ENCODE assay signal across 9 cellular contexts in genomic region chr1:27634982-27635362, GRCh38. TPM values are rescaled to one million over a fixed set of nuclear protein-coding genes. Genes with fewer than 3 reads are reported as not detected.
DNase-seq lines count a peak whose midpoint lies in the region; ATAC-seq, FAIRE-seq and TF ChIP-seq lines count a peak whose summit lies in the region.
"Had no signal": no experiment of that assay in that cellular context is flagged by ENCODE, and none has a peak within 500 bp of the region (broad histone marks: within the 10 kb centered on the region; RNA-seq: fewer than 3 reads in every experiment).

FGR (minus strand) TSS chr1:27635185; CDS start chr1:27623916, 11,269 bp downstream.

- H3K36me3 ChIP-seq in liver (ENCODE audit: control insufficient read depth in 4 of 4, insufficient read depth in 3 of 4, low read depth in 1 of 4, low read length in 3 of 4) (no peaks in the 10 kb centered on the region), HepG2 (replicated peaks in 1 of 2; ENCODE audit: control insufficient read depth in 1 of 2, insufficient read depth in 2 of 2, low read length in 2 of 2) (no peaks in the 10 kb centered on the region), mucosa of stomach (ENCODE audit: control insufficient read depth, insufficient read depth, low read length) (no peaks in the 10 kb centered on the region), aorta (ENCODE audit: control insufficient read depth in 1 of 2, insufficient read depth in 2 of 2, low read length in 1 of 2) (no peaks in the 10 kb centered on the region)

- no TSS peak for BruUV-seq in HepG2 (replicated peaks; lab: Mats Ljungman, UMichigan)

- ATAC-seq in HepG2 (no peak), aorta (ENCODE audit: low FRiP score) (peak; percentile 13), HG03280 (IDR thresholded peaks at IDR 0.05; ENCODE audit: unreplicated experiment) (no peak), HG03045 (IDR thresholded peaks at IDR 0.05; ENCODE audit: unreplicated experiment) (no peak)
- no peak for ATAC-seq in effector memory CD8-positive, alpha-beta T cell (replicated peaks)

- TF ChIP-seq POLR2A in HepG2 (IDR thresholded peaks at IDR 0.05; ENCODE audit: insufficient read depth in 1 of 2, low read depth in 2 of 2, low read length in 2 of 2): no peak

- H4K20me1 ChIP-seq in HepG2 (ENCODE audit: insufficient read depth, low read length): no peaks in the 10 kb centered on the region

- CTCF ChIA-PET in HepG2 (lab: Yijun Ruan, JAX; ENCODE audit: low intra/inter-chr PET ratio, low total read pairs): no interaction called here

- H2AFZ ChIP-seq in HepG2 (ENCODE audit: low read length): no peak within 1 kb of the TSS

- no peak for DNase-seq in HepG2 (ENCODE audit: low spot score)
- no peak for DNase-seq in effector memory CD8-positive, alpha-beta T cell
- no peak for DNase-seq in aorta
- no peak for DNase-seq in NCI-H510A (lab: John Stamatoyannopoulos, UW)
- DNase-seq: NCI-H2227 treated with DMSO at 0.1 percent for 48 hours had no signal

- no peak for TF ChIP-seq RAD21 in liver (IDR thresholded peaks at IDR 0.05)
- TF ChIP-seq RAD21 in HepG2 (CRISPR knock-in tag; IDR thresholded peaks at IDR 0.05): no peak

- peak within 1 kb of the TSS; percentile 87 to 95 for H3K27ac Mint-ChIP-seq in effector memory CD8-positive, alpha-beta T cell

- no peaks in the 10 kb centered on the region for H3K27me3 Mint-ChIP-seq in effector memory CD8-positive, alpha-beta T cell

- no peak within 1 kb of the TSS for H3K4me2 ChIP-seq in HepG2 (ENCODE audit: low read depth, low read length)

- peaks cover 21% of the 10 kb centered on the region for H3K36me3 Mint-ChIP-seq in effector memory CD8-positive, alpha-beta T cell (ENCODE audit: insufficient read depth)

- in situ Hi-C loops in HepG2 (cut with HindIII; ENCODE audit: extremely low pct_ligation_motif_present, low pct_unique_long_range_greater_than_20kb): no loop called here

- H3K4me3 ChIP-seq in liver (ENCODE audit: low read depth in 1 of 3, low read length in 3 of 3) (peak within 1 kb of the TSS in 2 of 3 donors; percentile 19 to 33), HepG2 (replicated peaks in 1 of 3; ENCODE audit: insufficient read depth in 1 of 3, low read depth in 2 of 3, low read length in 3 of 3) (no peak within 1 kb of the TSS), mucosa of stomach (ENCODE audit: low read length) (peak within 1 kb of the TSS; percentile 25), aorta (ENCODE audit: low read length in 2 of 2) (peak within 1 kb of the TSS; percentile 1 to 18)

- H3K9me3 ChIP-seq in liver (ENCODE audit: control insufficient read depth in 4 of 4, low read length in 3 of 4): no peaks in the 10 kb centered on the region
- H3K9me3 ChIP-seq in HepG2 (ENCODE audit: low read length): no peaks in the 10 kb centered on the region
- H3K9me3 ChIP-seq in mucosa of stomach (ENCODE audit: control insufficient read depth, low read length): no peaks in the 10 kb centered on the region
- H3K9me3 ChIP-seq in aorta (ENCODE audit: control insufficient read depth, low read length): no peaks in the 10 kb centered on the region

- H3K4me1 ChIP-seq in liver (ENCODE audit: control insufficient read depth in 4 of 4, insufficient read depth in 4 of 4, low read length in 3 of 4) (peaks cover 0 to 10% (median 3%) of the 10 kb centered on the region in 4 donors), HepG2 (ENCODE audit: insufficient read depth, low read length) (peaks cover 18% of the 10 kb centered on the region), mucosa of stomach (ENCODE audit: control insufficient read depth, insufficient read depth, low read length) (peaks cover 5% of the 10 kb centered on the region), aorta (ENCODE audit: control insufficient read depth in 1 of 2, insufficient read depth in 2 of 2, low read length in 2 of 2) (no peaks in the 10 kb centered on the region)

- 41% methylated on average over 28 of the region's 28 CpGs for WGBS in liver
- WGBS in HepG2 (ENCODE audit: low lambda C conversion rate): 58% methylated on average over 10 of the region's 28 CpGs
- 33 to 35% methylated on average over 19 to 28 of the region's 28 CpGs for WGBS in aorta, 2 donors

- H3K79me2 ChIP-seq in HepG2 (ENCODE audit: insufficient read depth, low read length): no peaks in the 10 kb centered on the region

- peak within 1 kb of the TSS; percentile 78 to 79 for H3K4me3 Mint-ChIP-seq in effector memory CD8-positive, alpha-beta T cell

- peak within 1 kb of the TSS; percentile 12 to 48 for H3K9ac ChIP-seq in liver (ENCODE audit: low read depth in 1 of 2, low read length in 2 of 2)
- H3K9ac ChIP-seq in HepG2 (ENCODE audit: insufficient read depth, low read depth, low read length): no peak within 1 kb of the TSS
- peak within 1 kb of the TSS; percentile 64 for H3K9ac ChIP-seq in mucosa of stomach (ENCODE audit: low read length)

- FAIRE-seq in HepG2 (lab: Jason Lieb, UNC): no peak

- peaks cover 51 to 53% of the 10 kb centered on the region in 2 donors for H3K4me1 Mint-ChIP-seq in effector memory CD8-positive, alpha-beta T cell (ENCODE audit: low read depth in 2 of 2)

- no peaks in the 10 kb centered on the region for H3K9me3 Mint-ChIP-seq in effector memory CD8-positive, alpha-beta T cell

- TF ChIP-seq EP300 in HepG2 (IDR thresholded peaks at IDR 0.05; ENCODE audit: low read depth in 2 of 2, low read length in 2 of 2): no peak
- TF ChIP-seq EP300 in HepG2 (CRISPR knock-in tag; IDR thresholded peaks at IDR 0.05; ENCODE audit: borderline replicate concordance): no peak

- H3K27ac ChIP-seq in liver (ENCODE audit: low read depth in 1 of 2, low read length in 2 of 2): peak within 1 kb of the TSS; percentile 71 to 75
- H3K27ac ChIP-seq in HepG2 (ENCODE audit: extremely low read length, insufficient read depth, low read length): no peak within 1 kb of the TSS
- no peak within 1 kb of the TSS for H3K27ac ChIP-seq in aorta (ENCODE audit: low read depth in 1 of 2, low read length in 2 of 2)

- TF ChIP-seq CTCF in liver (IDR thresholded peaks at IDR 0.05; ENCODE audit: low read depth, low read length, missing input control): no peak
- no peak for TF ChIP-seq CTCF in HepG2 (CRISPR knock-in tag; IDR thresholded peaks at IDR 0.05)

- POLR2A ChIA-PET in HepG2 (lab: Yijun Ruan, JAX): no interaction called here

- H3K27me3 ChIP-seq in liver (ENCODE audit: control insufficient read depth in 4 of 4, insufficient read depth in 4 of 4, low read length in 3 of 4) (no peaks in the 10 kb centered on the region), HepG2 (ENCODE audit: control insufficient read depth in 1 of 2, insufficient read depth in 2 of 2, low read length in 2 of 2) (peaks cover 8 to 44% of the 10 kb centered on the region in 2 experiments; a peak in 4 of 5 replicates), mucosa of stomach (ENCODE audit: control insufficient read depth, insufficient read depth, low read length) (peaks cover 31% of the 10 kb centered on the region), aorta (ENCODE audit: control insufficient read depth in 1 of 2, insufficient read depth in 2 of 2, low read length in 1 of 2) (no peaks in the 10 kb centered on the region)

- intact Hi-C loops in HepG2 (cut with micrococcal nuclease; ENCODE audit: unreplicated experiment) (no loop called here), aorta (cut with DNase I) (no loop called here)

TF ChIP-seq in liver, 16 proteins besides CTCF, POLR2A, EP300 and RAD21 (continues in another document):
- TF ChIP-seq RXRA (IDR thresholded peaks at IDR 0.05) (no peak), JUND (IDR thresholded peaks at IDR 0.05) (no peak), GABPA (IDR thresholded peaks at IDR 0.05 in 1 of 2, conservative IDR thresholded peaks at IDR 0.05 in 1 of 2) (no peak), NR2F2 (IDR thresholded peaks at IDR 0.05) (no peak), FOXA1 (IDR thresholded peaks at IDR 0.05) (no peak)

TF ChIP-seq in HepG2, 621 proteins besides CTCF, POLR2A, EP300 and RAD21 (continues in another document):
- TF ChIP-seq YEATS4 (CRISPR knock-in tag; IDR thresholded peaks at IDR 0.05; ENCODE audit: borderline replicate concordance) (no peak), ZNF225 (CRISPR knock-in tag; IDR thresholded peaks at IDR 0.05) (no peak), MED13 (CRISPR knock-in tag; IDR thresholded peaks at IDR 0.05) (no peak), CENPBD1 (CRISPR knock-in tag; IDR thresholded peaks at IDR 0.05; ENCODE audit: borderline replicate concordance, low read depth) (no peak), NBN (conservative IDR thresholded peaks at IDR 0.05) (no peak), MEIS2 (CRISPR knock-in tag; IDR thresholded peaks at IDR 0.05) (no peak), IRX3 (CRISPR knock-in tag; IDR thresholded peaks at IDR 0.05; ENCODE audit: borderline replicate concordance, low read depth) (no peak)

RNA-seq across cellular contexts. Expression of gene FGR, which starts in this region (rescaled TPM):
- total RNA-seq in liver (10 to 100 TPM in 1 of 2 donors, 1 to 10 TPM in 1; 7.8 to 20.2 TPM), HepG2 (2016; rRNA removed; fragmentation: Illumina TruSeq; extraction: Trizol) (not detected in 2 replicates), aorta (10 to 100 TPM; 12.1 to 21.7 TPM)
- polyA plus RNA-seq in liver (1 to 10 TPM; 2.8 to 4.6 TPM), HepG2 (2011; rRNA removed) (0.04 TPM in 1 of 2 replicates, not detected in the other), aorta (10 to 100 TPM in 1 of 2 donors, 1 to 10 TPM in 1; 2.8 to 12.1 TPM)
- not detected in 2 replicates for total RNA-seq in HepG2 (2016; cell fraction: cytosol; rRNA removed; fragmentation: Illumina TruSeq; extraction: Trizol; ENCODE audit: low read depth)
- total RNA-seq in HepG2 (2016; cell fraction: insoluble cytoplasmic fraction; rRNA removed; fragmentation: Illumina TruSeq; extraction: Trizol): not detected in 2 replicates
- total RNA-seq in HepG2 (2016; cell fraction: membrane; rRNA removed; fragmentation: Illumina TruSeq; extraction: Trizol): not detected in 2 replicates
- total RNA-seq in HepG2 (2016; cell fraction: nucleus; rRNA removed; fragmentation: Illumina TruSeq; extraction: Trizol): not detected in 2 replicates
- polyA plus RNA-seq in HepG2 (2011; cell fraction: cytosol; rRNA removed): 0.01 and 0.04 TPM in 2 replicates
- polyA plus RNA-seq in HepG2 (2011; cell fraction: nucleus; rRNA removed): 0.14 and 0.33 TPM in 2 replicates
- polyA plus RNA-seq in HepG2 (2012): not detected in 2 replicates
- not detected in 2 replicates for polyA plus RNA-seq in HepG2 (2016; cell fraction: cytosol; fragmentation: Illumina TruSeq; extraction: Trizol; ENCODE audit: low read depth)
- polyA plus RNA-seq in HepG2 (2016; cell fraction: insoluble cytoplasmic fraction; fragmentation: Illumina TruSeq; extraction: Trizol; ENCODE audit: low read depth): not detected in 2 replicates
- polyA plus RNA-seq in HepG2 (2016; cell fraction: membrane; fragmentation: Illumina TruSeq; extraction: Trizol; ENCODE audit: low read depth): not detected in 2 replicates
- not detected in 2 replicates for polyA plus RNA-seq in HepG2 (2016; cell fraction: nucleus; fragmentation: Illumina TruSeq; extraction: Trizol; ENCODE audit: insufficient read depth, low read depth)
- 0.33 TPM in 1 of 2 replicates, not detected in the other for polyA minus RNA-seq in HepG2 (2011; rRNA and poly(A)+ RNA removed; ENCODE audit: low replicate concordance)
- not detected in 2 replicates for polyA minus RNA-seq in HepG2 (2011; cell fraction: cytosol; rRNA and poly(A)+ RNA removed)
- not detected in 2 replicates for polyA minus RNA-seq in HepG2 (2011; cell fraction: nucleus; rRNA and poly(A)+ RNA removed)

Comparison
In these comparisons a context has a peak if more than half of its experiments do, and no peak if none do; other contexts are left out.
1. RNA of gene FGR (total RNA-seq): 12.1 to 21.7 TPM in aorta and 7.8 to 20.2 TPM in liver; not detected in HepG2; every median in the first group is over 4 times any median in the second.
2. H3K27ac ChIP-seq: peak in liver (2 of 2); none in HepG2 (single experiment) and aorta (0 of 2).
3. H3K4me3 ChIP-seq: peak in liver (2 of 3), mucosa of stomach (single experiment) and aorta (2 of 2); none in HepG2 (0 of 3).